11 cellular contexts compared by ENCODE assay signal in genomic region chr1:51534447-51534846, GRCh38. TPM values are rescaled to one million over a fixed set of nuclear protein-coding genes. Genes with fewer than 3 reads are reported as not detected.
A peak's percentile ranks its signal among the peaks of the same experiment; 100 is the strongest.
DNase-seq lines count a peak whose midpoint lies in the region; ATAC-seq and TF ChIP-seq lines count a peak whose summit lies in the region.
"Had no signal": no experiment of that assay in that cellular context is flagged by ENCODE, and none has a peak within 500 bp of the region (broad histone marks: within the 10 kb centered on the region; RNA-seq: fewer than 3 reads in every experiment).

No MANE protein-coding gene starts in this region.

- H3K27ac ChIP-seq in left ventricle myocardium inferior (replicated peaks): peak overlapping the region; percentile 50
- no peak overlapping the region for H3K27ac ChIP-seq in PC-9
- H3K27ac ChIP-seq in tibial nerve: peak overlapping the region; percentile 36 to 84 (median 66)

- intact Hi-C loops in left ventricle myocardium inferior (cut with micrococcal nuclease): no loop called here
- intact Hi-C loops in left cardiac atrium (cut with DNase I): loop anchor here in 1 of 2 donors (10.0 kb wide), 1 partner anchor 70 kb away; no protein-coding TSS in a partner anchor
- intact Hi-C loops in PC-9 (cut with micrococcal nuclease; ENCODE audit: unreplicated experiment): loop anchor here (2.0 kb wide), 1 partner anchor 34 kb away; no protein-coding TSS in a partner anchor

- no peaks in the 10 kb centered on the region for H3K79me2 ChIP-seq in PC-9 (ENCODE audit: low read depth)

- TF ChIP-seq CTCF in left ventricle myocardium inferior (IDR thresholded peaks at IDR 0.05; ENCODE audit: borderline replicate concordance) (no peak), PC-9 (conservative IDR thresholded peaks at IDR 0.05) (no peak), tibial nerve (IDR thresholded peaks at IDR 0.05) (no peak)

- no peak overlapping the region for H3K4me2 ChIP-seq in PC-9

- ATAC-seq in left cardiac atrium (no peak), GM21576 (IDR thresholded peaks at IDR 0.05; ENCODE audit: unreplicated experiment) (no peak), HG02884 (IDR thresholded peaks at IDR 0.05; ENCODE audit: unreplicated experiment) (no peak), HG03354 (IDR thresholded peaks at IDR 0.05; ENCODE audit: poor library complexity, severe bottlenecking, unreplicated experiment) (no peak)

- H2AFZ ChIP-seq in PC-9: 0 out of 2 replicates have a peak overlapping the region, but pooled peaks have one; percentile 14

- no TSS peak for BruUV-seq in PC-9 (replicated peaks; lab: Mats Ljungman, UMichigan)

- no peaks in the 10 kb centered on the region; the same call in 1 of the 2 replicates for H3F3A ChIP-seq in PC-9 (ENCODE audit: insufficient read depth, low read depth)

- 42 to 58% methylated on average over 3 of the region's 3 CpGs for WGBS in tibial nerve, 2 donors

- TF ChIP-seq POLR2A in tibial nerve (IDR thresholded peaks at IDR 0.05): no peak

- H3K9me2 ChIP-seq in PC-9 (ENCODE audit: insufficient read depth): no peaks in the 10 kb centered on the region; the same call in 1 of the 2 replicates

- H3K36me3 ChIP-seq in left ventricle myocardium inferior: no peaks in the 10 kb centered on the region
- no peaks in the 10 kb centered on the region for H3K36me3 ChIP-seq in PC-9 (ENCODE audit: low read depth)
- H3K36me3 ChIP-seq in tibial nerve: no peaks in the 10 kb centered on the region

- H3K27me3 ChIP-seq in left ventricle myocardium inferior (ENCODE audit: low read depth) (no peaks in the 10 kb centered on the region), PC-9 (ENCODE audit: insufficient read depth, low read depth) (no peaks in the 10 kb centered on the region), tibial nerve (no peaks in the 10 kb centered on the region)

- no peak for DNase-seq in left ventricle myocardium inferior
- DNase-seq in left cardiac atrium: no peak
- no peak for DNase-seq in PC-9
- peak; percentile 52 for DNase-seq in globus pallidus (ENCODE audit: low spot score)
- DNase-seq in tibial nerve (ENCODE audit: low spot score in 2 of 2): no peak
- DNase-seq: activated naive CD4-positive, alpha-beta T cell; effector CD8-positive, alpha-beta T cell had no signal

- CTCF ChIA-PET in PC-9 (lab: Charles Lee): interaction anchor here (0.5 to 0.6 kb wide), 2 partner anchors 269 to 321 kb away, joined by 4 to 5 read pairs; no protein-coding TSS in a partner anchor

- H3K9me3 ChIP-seq in left ventricle myocardium inferior (replicated peaks): peaks cover 8% of the 10 kb centered on the region
- peaks cover 5% of the 10 kb centered on the region; the same call in 1 of the 2 replicates for H3K9me3 ChIP-seq in PC-9 (ENCODE audit: insufficient read depth, low read depth)
- H3K9me3 ChIP-seq in tibial nerve: peaks cover 0 to 4% (median 0%) of the 10 kb centered on the region in 4 donors

- POLR2A ChIA-PET in PC-9 (lab: Charles Lee; ENCODE audit: unreplicated experiment): no interaction called here

- no peaks in the 10 kb centered on the region for H4K20me1 ChIP-seq in PC-9 (ENCODE audit: insufficient read depth)

- TF ChIP-seq EP300 in tibial nerve (IDR thresholded peaks at IDR 0.05): no peak

- no peak overlapping the region for H3K4me3 ChIP-seq in left ventricle myocardium inferior
- H3K4me3 ChIP-seq in PC-9: no peak overlapping the region
- H3K4me3 ChIP-seq in tibial nerve: no peak overlapping the region
- H3K4me3 ChIP-seq: skin epidermis had no signal

- peaks cover 12% of the 10 kb centered on the region for H3K4me1 ChIP-seq in left ventricle myocardium inferior
- peaks cover 12% of the 10 kb centered on the region for H3K4me1 ChIP-seq in PC-9 (replicated peaks; ENCODE audit: insufficient read depth)
- H3K4me1 ChIP-seq in tibial nerve: peaks cover 0 to 19% (median 2%) of the 10 kb centered on the region in 4 donors

RNA-seq across cellular contexts. Expression of gene EPS15, which starts 15.4 kb away (rescaled TPM):
- total RNA-seq in left ventricle myocardium inferior (64.5 TPM), left cardiac atrium (10 to 100 TPM; 59.5 to 64.8 TPM), PC-9 (2021) (60.1 and 61.0 TPM in 2 replicates), tibial nerve (100 to 1,000 TPM in 3 of 4 donors, 10 to 100 TPM in 1; 94.8 to 133 (median 125) TPM)
